In the genomic region with DNA sequence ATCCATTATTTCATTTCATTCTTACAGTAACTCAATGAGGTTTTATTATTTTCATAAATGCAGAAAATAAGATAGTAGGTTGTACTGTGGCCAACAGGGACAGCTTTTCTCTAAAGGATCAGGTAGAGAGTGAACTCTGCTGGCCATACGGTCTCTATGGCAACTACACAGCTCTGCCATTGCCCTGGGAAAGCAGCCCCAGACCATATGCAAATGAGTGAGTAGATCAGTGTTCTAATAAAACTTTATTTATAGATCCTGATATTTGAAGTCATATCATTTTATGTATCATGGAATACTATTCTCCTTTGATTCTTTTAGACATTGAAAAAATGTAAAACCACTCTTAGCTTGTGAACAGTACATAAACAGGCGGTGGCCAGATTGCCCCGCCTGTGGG, we compare ENCODE assay signal across 9 cellular contexts.
DNase-seq lines count a peak whose midpoint lies in the region; ATAC-seq, FAIRE-seq and TF ChIP-seq lines count a peak whose summit lies in the region.
"Had no signal": no experiment of that assay in that cellular context is flagged by ENCODE, and none has a peak within 500 bp of the region (broad histone marks: within the 10 kb centered on the region; RNA-seq: fewer than 3 reads in every experiment).

No MANE protein-coding gene starts in this region.

- peak overlapping the region; percentile 45 for H2AFZ ChIP-seq in neural progenitor cell (replicated peaks)

- H3K4me1 Mint-ChIP-seq in neural progenitor cell, result peaks cover 20% of the 10 kb centered on the region
- H3K4me1 Mint-ChIP-seq in osteocyte (ENCODE audit: unreplicated experiment), result no peaks in the 10 kb centered on the region
- H3K4me1 Mint-ChIP-seq in activated naive CD4-positive, alpha-beta T cell treated with anti-CD3 and anti-CD28 coated beads for 36 hours (ENCODE audit: low read depth), result peaks cover 30% of the 10 kb centered on the region

- H3K9me3 Mint-ChIP-seq in neural progenitor cell (no peaks in the 10 kb centered on the region), osteocyte (ENCODE audit: unreplicated experiment) (no peaks in the 10 kb centered on the region)
- no peaks in the 10 kb centered on the region for H3K9me3 Mint-ChIP-seq in activated naive CD4-positive, alpha-beta T cell treated with anti-CD3 and anti-CD28 coated beads for 36 hours

- DNase-seq in NB4 (ENCODE audit: low read depth) (peak; percentile 71), epithelial cell of proximal tubule (ENCODE audit: low read depth) (no peak), neural progenitor cell (ENCODE audit: low spot score) (no peak), urothelium cell line (ENCODE audit: low spot score) (no peak), osteocyte (ENCODE audit: extremely low spot score, unreplicated experiment) (no peak)
- no peak for DNase-seq in activated naive CD4-positive, alpha-beta T cell treated with anti-CD3 and anti-CD28 coated beads for 36 hours
- DNase-seq: brain microvascular endothelial cell had no signal

- no peaks in the 10 kb centered on the region for H4K20me1 ChIP-seq in BLaER1 treated with 17β-estradiol and CSF1 and Interleukin-3, amounts not matched to agents 10 nM and 100 nM
- H4K20me1 ChIP-seq in neural progenitor cell (ENCODE audit: low read depth), result no peaks in the 10 kb centered on the region

- FAIRE-seq in urothelium cell line (lab: Jason Lieb, UNC), result no peak

- H3K27ac Mint-ChIP-seq in neural progenitor cell, result no peak overlapping the region
- no peak overlapping the region for H3K27ac Mint-ChIP-seq in osteocyte (ENCODE audit: unreplicated experiment)
- H3K27ac Mint-ChIP-seq in activated naive CD4-positive, alpha-beta T cell treated with anti-CD3 and anti-CD28 coated beads for 36 hours, result no peak overlapping the region

- no peaks in the 10 kb centered on the region for H3K9me3 ChIP-seq in BLaER1 treated with 17β-estradiol and CSF1 and Interleukin-3, amounts not matched to agents 10 nM and 100 nM (replicated peaks in 1 of 11)
- no peaks in the 10 kb centered on the region for H3K9me3 ChIP-seq in neural progenitor cell (ENCODE audit: low read depth)

- H3K36me3 Mint-ChIP-seq in neural progenitor cell (no peaks in the 10 kb centered on the region), osteocyte (ENCODE audit: unreplicated experiment) (no peaks in the 10 kb centered on the region)
- no peaks in the 10 kb centered on the region for H3K36me3 Mint-ChIP-seq in activated naive CD4-positive, alpha-beta T cell treated with anti-CD3 and anti-CD28 coated beads for 36 hours (ENCODE audit: low read depth)

- intact Hi-C loops in activated naive CD4-positive, alpha-beta T cell treated with anti-CD3 and anti-CD28 coated beads for 36 hours (cut with micrococcal nuclease), result loop anchor here (5.0 kb wide), 4 partner anchors 192 to 327 kb away; partner anchors contain the start of gene RREB1

- H3K4me3 Mint-ChIP-seq in neural progenitor cell, result no peak overlapping the region
- no peak overlapping the region for H3K4me3 Mint-ChIP-seq in osteocyte (ENCODE audit: unreplicated experiment)
- H3K4me3 Mint-ChIP-seq in activated naive CD4-positive, alpha-beta T cell treated with anti-CD3 and anti-CD28 coated beads for 36 hours, result no peak overlapping the region

- H3K27me3 Mint-ChIP-seq in neural progenitor cell (ENCODE audit: insufficient read depth, low read depth) (no peaks in the 10 kb centered on the region), osteocyte (ENCODE audit: unreplicated experiment) (peaks cover 16% of the 10 kb centered on the region)
- peaks cover 23% of the 10 kb centered on the region for H3K27me3 Mint-ChIP-seq in activated naive CD4-positive, alpha-beta T cell treated with anti-CD3 and anti-CD28 coated beads for 36 hours (ENCODE audit: low read depth)

- TF ChIP-seq CTCF in NB4 (IDR thresholded peaks at IDR 0.05; ENCODE audit: low read depth, low read length) (no peak), epithelial cell of proximal tubule (conservative IDR thresholded peaks at IDR 0.05; ENCODE audit: low read depth, low read length) (peak; percentile 23), neural progenitor cell (IDR thresholded peaks at IDR 0.05) (no peak), osteocyte (IDR thresholded peaks at IDR 0.05) (no peak)

- no peaks in the 10 kb centered on the region for H3K79me2 ChIP-seq in neural progenitor cell (ENCODE audit: low read depth)

- H3K27ac ChIP-seq in BLaER1 treated with 17β-estradiol and CSF1 and Interleukin-3, amounts not matched to agents 10 nM and 100 nM, result peak overlapping the region in 2 of 11 experiments; percentile 13 to 15; a peak in 3 of 22 replicates
- H3K27ac ChIP-seq in neural progenitor cell, result no peak overlapping the region
- H3K27ac ChIP-seq: brain microvascular endothelial cell had no signal

- no peak for ATAC-seq in GM18868 (IDR thresholded peaks at IDR 0.05; ENCODE audit: unreplicated experiment)

- H3K4me3 ChIP-seq in BLaER1 treated with 17β-estradiol and CSF1 and Interleukin-3, amounts not matched to agents 10 nM and 100 nM, result peak overlapping the region in 1 of 10 experiments; percentile 13; a peak in 2 of 20 replicates
- H3K4me3 ChIP-seq in NB4 (ENCODE audit: low read depth, low read length) (peak overlapping the region; percentile 58), epithelial cell of proximal tubule (ENCODE audit: low read depth, low read length) (peak overlapping the region; percentile 17), neural progenitor cell (no peak overlapping the region)

- peaks cover 24 to 44% (median 34%) of the 10 kb centered on the region in 10 experiments for H3K4me1 ChIP-seq in BLaER1 treated with 17β-estradiol and CSF1 and Interleukin-3, amounts not matched to agents 10 nM and 100 nM
- H3K4me1 ChIP-seq in neural progenitor cell, result peaks cover 11% of the 10 kb centered on the region

- no peaks in the 10 kb centered on the region for H3F3A ChIP-seq in neural progenitor cell (ENCODE audit: low read depth)

- TF ChIP-seq POLR2A in NB4 (IDR thresholded peaks at IDR 0.05; ENCODE audit: extremely low read depth, insufficient read length), result no peak

- peak overlapping the region in 4 of 11 experiments; percentile 12 to 38 (median 34); a peak in 4 of 22 replicates for H3K9ac ChIP-seq in BLaER1 treated with 17β-estradiol and CSF1 and Interleukin-3, amounts not matched to agents 10 nM and 100 nM
- no peak overlapping the region for H3K9ac ChIP-seq in neural progenitor cell

- no peaks in the 10 kb centered on the region for H3K27me3 ChIP-seq in BLaER1 treated with 17β-estradiol and CSF1 and Interleukin-3, amounts not matched to agents 10 nM and 100 nM
- H3K27me3 ChIP-seq in neural progenitor cell, result no peaks in the 10 kb centered on the region
- H3K27me3 ChIP-seq: brain microvascular endothelial cell had no signal

- CTCF ChIA-PET in activated naive CD4-positive, alpha-beta T cell treated with anti-CD3 and anti-CD28 coated beads for 36 hours (lab: Charles Lee), result interaction anchor here (0.8 to 1.2 kb wide), 2 partner anchors 12 to 190 kb away, joined by 3 to 4 read pairs; no protein-coding TSS in a partner anchor

- H3K36me3 ChIP-seq in BLaER1 treated with 17β-estradiol and CSF1 and Interleukin-3, amounts not matched to agents 10 nM and 100 nM, result no peaks in the 10 kb centered on the region
- no peaks in the 10 kb centered on the region for H3K36me3 ChIP-seq in neural progenitor cell
- H3K36me3 ChIP-seq: brain microvascular endothelial cell had no signal

- peak overlapping the region; percentile 48 to 79 (median 59) for H3K4me2 ChIP-seq in BLaER1 treated with 17β-estradiol and CSF1 and Interleukin-3, amounts not matched to agents 10 nM and 100 nM
- peak overlapping the region; percentile 41 for H3K4me2 ChIP-seq in neural progenitor cell
